Comparison of ENCODE assay signal across 1 cellular context in the genomic region with DNA sequence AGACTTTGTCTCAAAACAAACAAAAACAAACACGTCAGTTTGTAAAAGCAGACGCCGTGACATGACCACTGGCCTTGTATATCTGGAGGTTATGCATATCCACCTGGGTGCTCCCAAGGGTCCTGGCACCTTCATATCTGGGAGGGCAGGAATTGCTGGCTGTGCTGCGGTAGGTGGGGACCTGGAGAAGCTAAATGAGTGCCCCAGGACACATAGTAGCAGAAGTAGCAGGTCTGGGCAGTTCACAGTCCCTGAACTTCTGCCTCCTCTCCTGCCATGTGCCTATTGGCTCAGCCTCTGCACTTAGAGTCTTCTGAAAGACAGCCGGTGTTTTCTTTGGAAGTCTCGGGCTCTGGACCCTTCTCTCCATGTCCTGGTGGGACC.
TF ChIP-seq lines count a peak whose summit lies in the region.

No MANE protein-coding gene starts in this region.

TF ChIP-seq in IMR-90, 13 proteins besides CTCF, POLR2A, EP300 and RAD21:
- no peak for TF ChIP-seq SMC3 (IDR thresholded peaks at IDR 0.05; ENCODE audit: low read depth, low read length)
- no peak for TF ChIP-seq MAZ (IDR thresholded peaks at IDR 0.05; ENCODE audit: borderline replicate concordance, low read depth, low read length)
- no peak for TF ChIP-seq RFX5 (IDR thresholded peaks at IDR 0.05; ENCODE audit: low read depth, low read length)
- no peak for TF ChIP-seq MAFK (IDR thresholded peaks at IDR 0.05; ENCODE audit: low read depth, low read length)
- no peak for TF ChIP-seq NFE2L2 (IDR thresholded peaks at IDR 0.05; ENCODE audit: low read depth, low read length)
- TF ChIP-seq MXI1 (IDR thresholded peaks at IDR 0.05; ENCODE audit: borderline replicate concordance, low read depth, low read length): no peak
- no peak for TF ChIP-seq ELK1 (IDR thresholded peaks at IDR 0.05; ENCODE audit: borderline replicate concordance, low read depth, low read length)
- no peak for TF ChIP-seq CEBPB (IDR thresholded peaks at IDR 0.05; ENCODE audit: low read depth, low read length)
- TF ChIP-seq BHLHE40 (IDR thresholded peaks at IDR 0.05; ENCODE audit: low read depth, low read length): no peak
- no peak for TF ChIP-seq RCOR1 (IDR thresholded peaks at IDR 0.05; ENCODE audit: insufficient replicate concordance, low read length)
- no peak for TF ChIP-seq USF2 (IDR thresholded peaks at IDR 0.05; ENCODE audit: low read depth, low read length)
- no peak for TF ChIP-seq FOS (IDR thresholded peaks at IDR 0.05; ENCODE audit: low read depth, low read length)
- TF ChIP-seq CHD1 (IDR thresholded peaks at IDR 0.05; ENCODE audit: low read depth, low read length): no peak
